ENCODE assay signal across 9 cellular contexts in the genomic region with DNA sequence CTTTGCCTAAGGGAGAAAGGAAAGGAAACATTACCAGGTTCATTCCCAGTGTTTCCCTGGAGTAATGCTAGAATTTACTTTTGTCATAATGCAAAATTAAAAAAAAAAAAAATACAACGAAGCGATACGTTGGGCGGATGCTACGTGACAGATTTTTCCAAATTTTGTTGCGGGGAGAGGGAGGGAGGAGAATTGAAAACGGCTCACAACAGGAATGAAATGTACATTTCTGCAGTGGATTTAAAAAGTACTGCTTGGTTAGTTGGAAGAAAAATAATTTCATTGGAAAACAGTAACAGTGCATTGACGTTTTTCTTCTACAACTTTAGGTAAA.
DNase-seq lines count a peak whose midpoint lies in the region; ATAC-seq and TF ChIP-seq lines count a peak whose summit lies in the region.
"Had no signal": no experiment of that assay in that cellular context is flagged by ENCODE, and none has a peak within 500 bp of the region (broad histone marks: within the 10 kb centered on the region; RNA-seq: fewer than 3 reads in every experiment).

No MANE protein-coding gene starts in this region.

- H3K27ac ChIP-seq in HL-60 (replicated peaks) (peak overlapping the region; percentile 99), colonic mucosa (peak overlapping the region; percentile 98)
- peak overlapping the region; percentile 59 for H3K27ac ChIP-seq in naive thymus-derived CD4-positive, alpha-beta T cell (ENCODE audit: low read depth, low read length)
- H3K27ac ChIP-seq: VCaP had no signal

- H3K4me1 ChIP-seq in colonic mucosa: peaks cover 9% of the 10 kb centered on the region
- H3K4me1 ChIP-seq in naive thymus-derived CD4-positive, alpha-beta T cell (ENCODE audit: control insufficient read depth in 2 of 2, insufficient read depth in 2 of 2, low read length in 2 of 2): peaks cover 13 to 27% of the 10 kb centered on the region in 2 donors

- H3K27me3 ChIP-seq in HL-60 (ENCODE audit: insufficient read depth, poor library complexity, severe bottlenecking) (no peaks in the 10 kb centered on the region), colonic mucosa (peaks cover 19% of the 10 kb centered on the region)
- H3K27me3 ChIP-seq in naive thymus-derived CD4-positive, alpha-beta T cell (ENCODE audit: control insufficient read depth in 2 of 2, insufficient read depth in 2 of 2, low read length in 2 of 2): no peaks in the 10 kb centered on the region

- peaks cover 0 to 4% (median 0%) of the 10 kb centered on the region in 11 donors for H3K9me3 Mint-ChIP-seq in naive thymus-derived CD4-positive, alpha-beta T cell

- CTCF ChIA-PET in AG04449 (lab: Yijun Ruan, JAX): interaction anchor here (1.5 to 3.1 kb wide), 7 partner anchors 11 to 948 kb away, joined by 3 to 21 read pairs (median 9); no protein-coding TSS in a partner anchor
- CTCF ChIA-PET in naive thymus-derived CD4-positive, alpha-beta T cell (lab: Charles Lee): interaction anchor here (0.5 to 8.7 kb wide), 6 partner anchors 10 to 509 kb away, joined by 3 to 71 read pairs (median 4); a partner anchor contains a TSS

- H3K4me3 ChIP-seq in AG04449 (ENCODE audit: low read depth, low read length) (peak overlapping the region; percentile 83), HL-60 (replicated peaks; ENCODE audit: insufficient read depth, low read length) (peak overlapping the region; percentile 29), colonic mucosa (peak overlapping the region; percentile 62)
- no peak overlapping the region for H3K4me3 ChIP-seq in naive thymus-derived CD4-positive, alpha-beta T cell (ENCODE audit: low read length)

- no peak for ATAC-seq in naive thymus-derived CD4-positive, alpha-beta T cell
- no peak for ATAC-seq in GM21423 (IDR thresholded peaks at IDR 0.05; ENCODE audit: unreplicated experiment)
- ATAC-seq in GM19397 (IDR thresholded peaks at IDR 0.05; ENCODE audit: unreplicated experiment): no peak
- no peak for ATAC-seq in GM21825 (IDR thresholded peaks at IDR 0.05; ENCODE audit: unreplicated experiment)

- peak overlapping the region in 8 of 9 donors; percentile 38 to 90 (median 58) for H3K27ac Mint-ChIP-seq in naive thymus-derived CD4-positive, alpha-beta T cell

- H3K9ac ChIP-seq in colonic mucosa (ENCODE audit: low read depth in 2 of 2, low read length in 2 of 2): peak overlapping the region in 1 of 2 donors; percentile 70

- peak overlapping the region; percentile 23 to 100 (median 68) for H3K4me3 Mint-ChIP-seq in naive thymus-derived CD4-positive, alpha-beta T cell

- intact Hi-C loops in colonic mucosa (cut with DNase I): loop anchor here (2.0 to 10.0 kb wide), 3 partner anchors 133 to 509 kb away; no protein-coding TSS in a partner anchor
- intact Hi-C loops in naive thymus-derived CD4-positive, alpha-beta T cell (cut with micrococcal nuclease): loop anchor here in 1 of 2 donors (5.0 kb wide), 1 partner anchor 211 kb away; no protein-coding TSS in a partner anchor

- TF ChIP-seq CTCF in AG04449 (IDR thresholded peaks at IDR 0.05; ENCODE audit: insufficient read depth, low read length, missing control alignments): no peak
- TF ChIP-seq CTCF in HL-60 (IDR thresholded peaks at IDR 0.05; ENCODE audit: insufficient read depth, low read length): no peak
- TF ChIP-seq CTCF in colonic mucosa (IDR thresholded peaks at IDR 0.05): no peak

- DNase-seq in AG04449 (ENCODE audit: low read depth, low spot score) (no peak), HL-60 (ENCODE audit: low read depth in 1 of 2, low spot score in 1 of 2) (no peak), colonic mucosa (no peak), AML-193 (lab: John Stamatoyannopoulos, UW) (no peak)
- DNase-seq in naive thymus-derived CD4-positive, alpha-beta T cell: no peak

- H3K4me1 Mint-ChIP-seq in naive thymus-derived CD4-positive, alpha-beta T cell: peaks cover 33 to 71% (median 65%) of the 10 kb centered on the region in 7 donors

- POLR2A ChIA-PET in AG04449 (lab: Yijun Ruan, JAX): interaction anchor here (1.5 kb wide), 1 partner anchor 98 kb away, joined by 4 read pairs; no protein-coding TSS in a partner anchor
- POLR2A ChIA-PET in naive thymus-derived CD4-positive, alpha-beta T cell (lab: Charles Lee): interaction anchor here (0.7 to 4.3 kb wide), 5 partner anchors 9 to 509 kb away, joined by 3 to 33 read pairs (median 3); no protein-coding TSS in a partner anchor

- no peaks in the 10 kb centered on the region for H3K9me3 ChIP-seq in colonic mucosa
- H3K9me3 ChIP-seq in naive thymus-derived CD4-positive, alpha-beta T cell (ENCODE audit: control insufficient read depth in 2 of 3, low read length in 3 of 3): no peaks in the 10 kb centered on the region

- H3K27me3 Mint-ChIP-seq in naive thymus-derived CD4-positive, alpha-beta T cell: peaks cover 0 to 29% (median 0%) of the 10 kb centered on the region in 5 donors

- H3K36me3 Mint-ChIP-seq in naive thymus-derived CD4-positive, alpha-beta T cell: peaks cover 0 to 17% (median 5%) of the 10 kb centered on the region in 5 donors

- no peaks in the 10 kb centered on the region for H3K36me3 ChIP-seq in colonic mucosa
- H3K36me3 ChIP-seq in naive thymus-derived CD4-positive, alpha-beta T cell (ENCODE audit: control insufficient read depth in 2 of 3, insufficient read depth in 3 of 3, low read length in 3 of 3): no peaks in the 10 kb centered on the region
